Comparison of ENCODE assay signal across 1 cellular context in genomic region chr22:31496007-31496734, GRCh38.
A peak's percentile ranks its signal among the peaks of the same experiment; 100 is the strongest.
TF ChIP-seq lines count a peak whose summit lies in the region.

Gene SFI1, plus strand, starts transcription at chr22:31496536. Its CDS starts 11,749 bp downstream, at chr22:31508285.

TF ChIP-seq in H1, 55 proteins besides CTCF, POLR2A, EP300 and RAD21 (continued from another document):
- TF ChIP-seq RNF2 (IDR thresholded peaks at IDR 0.05; ENCODE audit: borderline replicate concordance, low read depth, low read length, missing control alignments, poor library complexity, severe bottlenecking) (no peak), SAP30 (IDR thresholded peaks at IDR 0.05; ENCODE audit: insufficient read depth, insufficient replicate concordance, low read length) (peak; percentile 26), E2F6 (IDR thresholded peaks at IDR 0.05) (peak; percentile 76), SIN3A (conservative IDR thresholded peaks at IDR 0.05 in 1 of 2, IDR thresholded peaks at IDR 0.05 in 1 of 2; ENCODE audit: low read depth in 1 of 2, low read length in 2 of 2) (peak in 1 of 2 experiments; percentile 75; a peak in 1 of 4 replicates), KDM4A (IDR thresholded peaks at IDR 0.05; ENCODE audit: low read depth, low read length, severe bottlenecking) (peak; percentile 93), ASH2L (IDR thresholded peaks at IDR 0.05; ENCODE audit: low read length) (peak; percentile 17), BACH1 (IDR thresholded peaks at IDR 0.05; ENCODE audit: low read length) (peak; percentile 68; the same call in 1 of the 2 replicates), TAF1 (IDR thresholded peaks at IDR 0.05; ENCODE audit: low read depth, low read length) (peak; percentile 23; the same call in 1 of the 2 replicates), SUZ12 (IDR thresholded peaks at IDR 0.05; ENCODE audit: low read length) (peak; percentile 53; the same call in 1 of the 2 replicates), PHF8 (conservative IDR thresholded peaks at IDR 0.05; ENCODE audit: low read depth, low read length) (peak; percentile 64), ZNF274 (IDR thresholded peaks at IDR 0.05; ENCODE audit: borderline replicate concordance, extremely low read depth, low read length) (no peak), NANOG (IDR thresholded peaks at IDR 0.05; ENCODE audit: insufficient read depth, low read depth, low read length, poor library complexity, severe bottlenecking) (no peak), HDAC2 (IDR thresholded peaks at IDR 0.05; ENCODE audit: borderline replicate concordance in 1 of 2, low read depth in 2 of 2, low read length in 2 of 2) (peak; percentile 56 to 78; a peak in 2 of 4 replicates), TEAD4 (IDR thresholded peaks at IDR 0.05; ENCODE audit: low read depth, low read length) (no peak), RBBP5 (IDR thresholded peaks at IDR 0.05; ENCODE audit: borderline replicate concordance, low read depth, low read length) (peak; percentile 80; the same call in 1 of the 2 replicates), CHD2 (IDR thresholded peaks at IDR 0.05; ENCODE audit: low read length) (peak; percentile 71; the same call in 1 of the 2 replicates), YY1 (IDR thresholded peaks at IDR 0.05; ENCODE audit: low read depth, low read length) (no peak), TBP (IDR thresholded peaks at IDR 0.05; ENCODE audit: low read depth, low read length) (peak; percentile 15; the same call in 1 of the 2 replicates), CTBP2 (IDR thresholded peaks at IDR 0.05; ENCODE audit: borderline replicate concordance, insufficient read depth, insufficient read length, low read length) (no peak)
